In the genomic region with DNA sequence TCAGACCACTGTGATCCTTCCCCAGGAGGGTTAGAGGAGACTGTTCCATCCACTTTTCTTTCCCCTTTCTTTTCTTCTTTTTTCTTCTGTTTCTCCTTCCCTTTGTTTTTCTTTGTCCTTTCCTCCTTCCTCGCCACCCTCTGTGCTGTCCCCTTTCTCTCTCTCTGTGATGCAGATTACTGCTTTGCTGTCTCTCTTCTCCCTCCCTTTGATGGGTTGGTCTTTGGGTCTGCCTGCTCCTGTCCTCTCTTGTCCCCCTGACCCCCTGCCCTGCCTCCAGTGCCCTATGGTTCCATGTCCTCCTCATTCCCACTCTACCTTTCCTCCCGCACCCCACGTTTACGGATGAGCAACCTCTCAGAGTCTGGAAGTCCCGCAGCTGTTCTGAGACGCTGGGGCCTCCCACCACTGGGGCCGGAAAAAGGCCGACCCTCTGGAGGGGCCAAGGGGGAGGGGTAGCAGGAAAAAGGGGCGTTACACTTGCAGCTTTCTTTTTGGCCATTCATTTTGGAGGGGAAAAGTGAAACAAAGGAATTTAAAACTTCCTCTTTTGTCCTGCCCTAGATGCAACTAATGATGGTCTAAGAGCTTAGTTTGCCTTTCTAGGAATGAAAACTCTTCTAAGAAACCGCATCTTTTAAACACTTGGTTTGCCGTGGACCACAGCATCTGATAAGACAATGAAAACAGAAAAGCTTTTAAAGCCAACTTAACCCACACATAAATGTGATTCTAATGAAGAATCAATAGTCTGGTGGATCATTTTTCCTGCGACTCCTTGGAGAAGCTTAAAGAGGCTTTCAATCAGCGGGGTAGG, we compare ENCODE assay signal across 1 cellular context.
TF ChIP-seq lines count a peak whose summit lies in the region.

No MANE protein-coding gene starts in this region.

TF ChIP-seq in HEK293, 187 proteins besides CTCF, POLR2A, EP300 and RAD21:
- TF ChIP-seq, protein P1, sequence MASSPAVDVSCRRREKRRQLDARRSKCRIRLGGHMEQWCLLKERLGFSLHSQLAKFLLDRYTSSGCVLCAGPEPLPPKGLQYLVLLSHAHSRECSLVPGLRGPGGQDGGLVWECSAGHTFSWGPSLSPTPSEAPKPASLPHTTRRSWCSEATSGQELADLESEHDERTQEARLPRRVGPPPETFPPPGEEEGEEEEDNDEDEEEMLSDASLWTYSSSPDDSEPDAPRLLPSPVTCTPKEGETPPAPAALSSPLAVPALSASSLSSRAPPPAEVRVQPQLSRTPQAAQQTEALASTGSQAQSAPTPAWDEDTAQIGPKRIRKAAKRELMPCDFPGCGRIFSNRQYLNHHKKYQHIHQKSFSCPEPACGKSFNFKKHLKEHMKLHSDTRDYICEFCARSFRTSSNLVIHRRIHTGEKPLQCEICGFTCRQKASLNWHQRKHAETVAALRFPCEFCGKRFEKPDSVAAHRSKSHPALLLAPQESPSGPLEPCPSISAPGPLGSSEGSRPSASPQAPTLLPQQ (tag by site-specific recombination; IDR thresholded peaks at IDR 0.05) = no peak
- TF ChIP-seq, protein P2, sequence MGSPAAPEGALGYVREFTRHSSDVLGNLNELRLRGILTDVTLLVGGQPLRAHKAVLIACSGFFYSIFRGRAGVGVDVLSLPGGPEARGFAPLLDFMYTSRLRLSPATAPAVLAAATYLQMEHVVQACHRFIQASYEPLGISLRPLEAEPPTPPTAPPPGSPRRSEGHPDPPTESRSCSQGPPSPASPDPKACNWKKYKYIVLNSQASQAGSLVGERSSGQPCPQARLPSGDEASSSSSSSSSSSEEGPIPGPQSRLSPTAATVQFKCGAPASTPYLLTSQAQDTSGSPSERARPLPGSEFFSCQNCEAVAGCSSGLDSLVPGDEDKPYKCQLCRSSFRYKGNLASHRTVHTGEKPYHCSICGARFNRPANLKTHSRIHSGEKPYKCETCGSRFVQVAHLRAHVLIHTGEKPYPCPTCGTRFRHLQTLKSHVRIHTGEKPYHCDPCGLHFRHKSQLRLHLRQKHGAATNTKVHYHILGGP (tag by site-specific recombination; IDR thresholded peaks at IDR 0.05) = peak; percentile 86
